Comparison of ENCODE assay signal across 21 cellular contexts in genomic region chr10:109689785-109690184, GRCh38.
DNase-seq lines count a peak whose midpoint lies in the region; TF ChIP-seq lines count a peak whose summit lies in the region.
"Had no signal": no experiment of that assay in that cellular context is flagged by ENCODE, and none has a peak within 500 bp of the region (broad histone marks: within the 10 kb centered on the region; RNA-seq: fewer than 3 reads in every experiment).

No MANE protein-coding gene starts in this region.

- no peaks in the 10 kb centered on the region for H3K36me3 Mint-ChIP-seq in Calu3 (ENCODE audit: insufficient read depth, unreplicated experiment)
- H3K36me3 Mint-ChIP-seq: CD4-positive, alpha-beta memory T cell had no signal

- intact Hi-C loops in Calu3 (cut with micrococcal nuclease; ENCODE audit: unreplicated experiment) = no loop called here

- no peaks in the 10 kb centered on the region for H3K9me3 ChIP-seq in BE2C
- H3K9me3 ChIP-seq: A549 had no signal

- CTCF ChIA-PET in Calu3 (lab: Charles Lee) = no interaction called here

- H3K27ac Mint-ChIP-seq in Calu3 (ENCODE audit: unreplicated experiment) = no peak overlapping the region
- H3K27ac Mint-ChIP-seq: CD4-positive, alpha-beta memory T cell; GM23338; H9 had no signal

- no peak for TF ChIP-seq CTCF in fibroblast of villous mesenchyme (IDR thresholded peaks at IDR 0.05; ENCODE audit: insufficient read depth, low read depth, low read length)
- TF ChIP-seq CTCF in BE2C (IDR thresholded peaks at IDR 0.05; ENCODE audit: low read depth, low read length) = no peak
- TF ChIP-seq CTCF in Calu3 (IDR thresholded peaks at IDR 0.05; ENCODE audit: unreplicated experiment) = no peak

- H3K4me1 Mint-ChIP-seq in Calu3 (ENCODE audit: low read depth, unreplicated experiment) = no peaks in the 10 kb centered on the region
- H3K4me1 Mint-ChIP-seq: CD4-positive, alpha-beta memory T cell; GM23338; H9 had no signal

- no TSS peak for BruUV-seq in Calu3 (replicated peaks; lab: Mats Ljungman, UMichigan)

- no peaks in the 10 kb centered on the region for H3K27me3 Mint-ChIP-seq in Calu3 (ENCODE audit: unreplicated experiment)

- peaks cover 3% of the 10 kb centered on the region for H3K9me3 Mint-ChIP-seq in Calu3 (ENCODE audit: low read depth, unreplicated experiment)

- TF ChIP-seq POLR2A in erythroblast (IDR thresholded peaks at IDR 0.05; ENCODE audit: low read length) = no peak

- H3K4me3 ChIP-seq in fibroblast of villous mesenchyme (ENCODE audit: low read depth, low read length) (no peak overlapping the region), BE2C (ENCODE audit: low read depth, low read length) (no peak overlapping the region)
- H3K4me3 ChIP-seq: A549, GM12878, GM23338 had no signal

- H3K27me3 ChIP-seq in BE2C = no peaks in the 10 kb centered on the region

- DNase-seq in amniotic epithelial cell (ENCODE audit: low read depth) (peak; percentile 20), fibroblast of villous mesenchyme (ENCODE audit: low read depth) (peak; percentile 84), myocyte (ENCODE audit: low read depth) (peak; percentile 12), BE2C (no peak), erythroblast (lab: John Stamatoyannopoulos, UW) (no peak), Calu3 (no peak), NCI-H226 (no peak)
- DNase-seq: 8988T; ACHN; AML-193; C1 segment of cervical spinal cord; CD4-positive, alpha-beta memory T cell; COR-L47; DMS 273 treated with DMSO at 0.1 percent for 48 hours; DMS79; EL; GDM1; H9 had no signal

- H3K36me3 ChIP-seq in BE2C = no peaks in the 10 kb centered on the region

- no peaks in the 10 kb centered on the region for H3K4me1 ChIP-seq in BE2C
- H3K4me1 ChIP-seq: A549 had no signal

- H3K4me3 Mint-ChIP-seq in Calu3 (ENCODE audit: low read depth, unreplicated experiment) = no peak overlapping the region
- H3K4me3 Mint-ChIP-seq: CD4-positive, alpha-beta memory T cell; GM23338; H9 had no signal

Comparison
In these comparisons a context has a peak if more than half of its experiments do, and no peak if none do; other contexts are left out.
1. DNase-seq: peak in amniotic epithelial cell (single experiment), fibroblast of villous mesenchyme (single experiment) and myocyte (single experiment); none in BE2C (single experiment), erythroblast (0 of 2), Calu3 (single experiment) and NCI-H226 (single experiment).